20 cellular contexts compared by ENCODE assay signal in the genomic region with DNA sequence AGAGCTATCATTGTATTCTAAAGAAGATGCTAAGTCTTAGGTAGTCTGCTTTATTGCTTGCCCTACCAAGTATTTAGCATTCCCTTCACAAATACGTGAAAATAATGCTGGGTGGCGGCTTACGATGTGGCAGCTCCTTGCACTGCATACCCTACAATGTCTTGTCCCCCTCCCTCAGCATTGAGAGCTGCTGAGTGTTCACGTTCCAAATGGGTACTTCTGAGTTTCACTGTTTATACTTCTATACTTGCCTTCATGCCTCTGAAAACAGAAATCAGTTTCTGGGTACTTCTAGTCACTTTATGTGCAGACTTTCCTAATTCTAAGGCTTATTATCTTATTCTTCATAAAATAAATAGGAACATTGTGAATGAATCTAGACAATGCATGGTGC.
"Had no signal": no experiment of that assay in that cellular context is flagged by ENCODE, and none has a peak within 500 bp of the region (broad histone marks: within the 10 kb centered on the region; RNA-seq: fewer than 3 reads in every experiment).

No MANE protein-coding gene starts in this region.

- H3K4me1 Mint-ChIP-seq: memory B cell; naive thymus-derived CD4-positive, alpha-beta T cell; stimulated activated effector memory CD8-positive, alpha-beta T cell treated with anti-CD3 and anti-CD28 coated beads, Interleukin-12 subunit alpha, Interleukin-12 subunit beta, amount 100 ng/mL, for 72 hours had no signal

- H3K27me3 Mint-ChIP-seq: memory B cell; naive thymus-derived CD4-positive, alpha-beta T cell had no signal

- ATAC-seq: left lobe of liver; naive thymus-derived CD4-positive, alpha-beta T cell; right cardiac atrium; stimulated activated effector memory CD8-positive, alpha-beta T cell treated with anti-CD3 and anti-CD28 coated beads, Interleukin-12 subunit alpha, Interleukin-12 subunit beta, amount 100 ng/mL, for 72 hours had no signal

- H3K27me3 ChIP-seq: sigmoid colon, stomach, thyroid gland had no signal

- H3K4me3 ChIP-seq: coronary artery, lung, prostate gland, sigmoid colon, stomach, thyroid gland had no signal

- H3K27ac ChIP-seq: coronary artery, prostate gland, sigmoid colon, stomach, thyroid gland had no signal

- H3K36me3 Mint-ChIP-seq: memory B cell; naive thymus-derived CD4-positive, alpha-beta T cell; stimulated activated effector memory CD8-positive, alpha-beta T cell treated with anti-CD3 and anti-CD28 coated beads, Interleukin-12 subunit alpha, Interleukin-12 subunit beta, amount 100 ng/mL, for 72 hours had no signal

- H3K4me1 ChIP-seq: prostate gland, sigmoid colon, stomach, thyroid gland had no signal

- H3K36me3 ChIP-seq: prostate gland, sigmoid colon, stomach, thyroid gland had no signal

- H3K4me3 Mint-ChIP-seq: memory B cell; naive thymus-derived CD4-positive, alpha-beta T cell; nephron; stimulated activated effector memory CD8-positive, alpha-beta T cell treated with anti-CD3 and anti-CD28 coated beads, Interleukin-12 subunit alpha, Interleukin-12 subunit beta, amount 100 ng/mL, for 72 hours had no signal

- H3K9me3 Mint-ChIP-seq: nephron had no signal

- H3K9me3 ChIP-seq: prostate gland, sigmoid colon, stomach, thyroid gland had no signal

- H3K27ac Mint-ChIP-seq: memory B cell; naive thymus-derived CD4-positive, alpha-beta T cell; stimulated activated effector memory CD8-positive, alpha-beta T cell treated with anti-CD3 and anti-CD28 coated beads, Interleukin-12 subunit alpha, Interleukin-12 subunit beta, amount 100 ng/mL, for 72 hours had no signal

- DNase-seq: dermis blood vessel endothelial cell; effector memory CD4-positive, alpha-beta T cell; head of caudate nucleus; naive thymus-derived CD4-positive, alpha-beta T cell; nucleus accumbens; right cardiac atrium; sigmoid colon; stimulated activated CD4-positive, alpha-beta T cell treated with anti-CD3 and anti-CD28 coated beads, Interleukin-2, amount 100 ng/mL, for 24 hours; stimulated activated CD4-positive, alpha-beta T cell treated with anti-CD3 and anti-CD28 coated beads, Interleukin-4, amount 100 ng/mL, for 24 hours; stimulated activated naive CD4-positive, alpha-beta T cell treated with Interleukin-2 at 50 U/mL for 16 hours; stomach; thyroid gland; trophoblast cell had no signal
